ENCODE assay signal across 16 cellular contexts in genomic region chr2:9087151-9087681, GRCh38.
A peak's percentile ranks its signal among the peaks of the same experiment; 100 is the strongest.
DNase-seq lines count a peak whose midpoint lies in the region; ATAC-seq and TF ChIP-seq lines count a peak whose summit lies in the region.
"Had no signal": no experiment of that assay in that cellular context is flagged by ENCODE, and none has a peak within 500 bp of the region (broad histone marks: within the 10 kb centered on the region; RNA-seq: fewer than 3 reads in every experiment).

No MANE protein-coding gene starts in this region.

- no peak overlapping the region for H3K4me3 Mint-ChIP-seq in MCF 10A (ENCODE audit: unreplicated experiment)
- H3K4me3 Mint-ChIP-seq: activated CD8-positive, alpha-beta T cell treated with anti-CD3 and anti-CD28 coated beads for 36 hours; activated T-cell treated with anti-CD3 and anti-CD28 coated beads, Interleukin-2, amount 50 U/mL, for 72 hours had no signal

- DNase-seq in mammary epithelial cell (no peak), MCF 10A (ENCODE audit: unreplicated experiment) (no peak), SW480 (ENCODE audit: low spot score) (peak; percentile 63), fibroblast of villous mesenchyme (ENCODE audit: low read depth) (peak; percentile 30), GM13977 (ENCODE audit: low spot score) (no peak), COR-L47 (lab: John Stamatoyannopoulos, UW) (no peak)
- DNase-seq: 8988T; activated CD8-positive, alpha-beta T cell treated with anti-CD3 and anti-CD28 coated beads for 36 hours; activated T-cell treated with anti-CD3 and anti-CD28 coated beads, Interleukin-2, amount 50 U/mL, for 72 hours; KG1; mesendoderm; NCI-H1694; NCI-H446 treated with DMSO at 0.1 percent for 48 hours; thyroid gland had no signal

- H3K4me1 ChIP-seq in mammary epithelial cell (ENCODE audit: insufficient read depth, low read length): peaks cover 11% of the 10 kb centered on the region
- H3K4me1 ChIP-seq: thyroid gland had no signal

- H4K20me1 ChIP-seq in mammary epithelial cell (ENCODE audit: insufficient read depth, low read length): no peaks in the 10 kb centered on the region

- TF ChIP-seq CTCF in mammary epithelial cell (conservative IDR thresholded peaks at IDR 0.05 in 1 of 2, IDR thresholded peaks at IDR 0.05 in 1 of 2; ENCODE audit: extremely low read depth in 1 of 2, insufficient read depth in 1 of 2, low read depth in 1 of 2, low read length in 2 of 2) (no peak), MCF 10A (IDR thresholded peaks at IDR 0.05; ENCODE audit: unreplicated experiment) (no peak), fibroblast of villous mesenchyme (IDR thresholded peaks at IDR 0.05; ENCODE audit: insufficient read depth, low read depth, low read length) (no peak), GM13977 (IDR thresholded peaks at IDR 0.05; ENCODE audit: extremely low read depth, insufficient read depth, missing control alignments) (no peak)

- no peak overlapping the region for H3K27ac ChIP-seq in mammary epithelial cell (ENCODE audit: insufficient read depth, low read depth, low read length)
- H3K27ac ChIP-seq: thyroid gland had no signal

- POLR2A ChIA-PET in MCF 10A (lab: Yijun Ruan, JAX): interaction anchor here (1.3 kb wide), 1 partner anchor 84 kb away, joined by 4 read pairs; the partner anchor contains the start of gene MBOAT2

- H3K36me3 Mint-ChIP-seq in MCF 10A (ENCODE audit: insufficient read depth, unreplicated experiment): no peaks in the 10 kb centered on the region

- H3K4me2 ChIP-seq in mammary epithelial cell (ENCODE audit: insufficient read depth, low read depth, low read length): no peak overlapping the region

- H3K27me3 ChIP-seq in mammary epithelial cell (ENCODE audit: insufficient read depth, low read length): no peaks in the 10 kb centered on the region
- H3K27me3 ChIP-seq: thyroid gland had no signal

- H3K79me2 ChIP-seq in mammary epithelial cell (ENCODE audit: insufficient read depth, low read length): no peaks in the 10 kb centered on the region

- peak overlapping the region; percentile 90 for H2AFZ ChIP-seq in mammary epithelial cell (ENCODE audit: low read depth, low read length)

- no peaks in the 10 kb centered on the region for H3K9me3 Mint-ChIP-seq in MCF 10A (ENCODE audit: unreplicated experiment)

- WGBS in mammary epithelial cell (ENCODE audit: low coverage, missing lambda C conversion rate): 24% methylated on average over 5 of the region's 5 CpGs

- no peaks in the 10 kb centered on the region for H3K36me3 ChIP-seq in mammary epithelial cell (ENCODE audit: insufficient read depth, low read length)
- H3K36me3 ChIP-seq: thyroid gland had no signal

- intact Hi-C loops in mammary epithelial cell (cut with micrococcal nuclease): no loop called here
- intact Hi-C loops in MCF 10A (cut with micrococcal nuclease): no loop called here

- CTCF ChIA-PET in mammary epithelial cell (lab: Charles Lee; ENCODE audit: low non-redundant PET): no interaction called here
- CTCF ChIA-PET in MCF 10A (lab: Yijun Ruan, JAX): no interaction called here

- dilution Hi-C loops in mammary epithelial cell (cut with HindIII; ENCODE audit: low sequenced_read_pairs): no loop called here

- in situ Hi-C loops in mammary epithelial cell (cut with MboI; ENCODE audit: low sequenced_read_pairs in 2 of 2): no loop called here
- in situ Hi-C loops in GM13977 (cut with MboI; ENCODE audit: low pct_unique_long_range_greater_than_20kb, low sequenced_read_pairs, unreplicated experiment): no loop called here

- H3K4me1 Mint-ChIP-seq in MCF 10A (ENCODE audit: insufficient read depth, unreplicated experiment): peaks cover 7% of the 10 kb centered on the region

- no peaks in the 10 kb centered on the region for H3K9me3 ChIP-seq in mammary epithelial cell (replicated peaks; ENCODE audit: insufficient read depth, low read length)
- H3K9me3 ChIP-seq: thyroid gland had no signal

- H3K27me3 Mint-ChIP-seq in MCF 10A (ENCODE audit: insufficient read depth, unreplicated experiment): no peaks in the 10 kb centered on the region
- H3K27me3 Mint-ChIP-seq: activated CD8-positive, alpha-beta T cell treated with anti-CD3 and anti-CD28 coated beads for 36 hours had no signal

- H3K9ac ChIP-seq in mammary epithelial cell (ENCODE audit: insufficient read depth, low read length): no peak overlapping the region

- H3K27ac Mint-ChIP-seq in MCF 10A (ENCODE audit: low read depth, unreplicated experiment): no peak overlapping the region
- H3K27ac Mint-ChIP-seq: activated CD8-positive, alpha-beta T cell treated with anti-CD3 and anti-CD28 coated beads for 36 hours; activated T-cell treated with anti-CD3 and anti-CD28 coated beads, Interleukin-2, amount 50 U/mL, for 72 hours had no signal

- H3K4me3 ChIP-seq in mammary epithelial cell (replicated peaks in 1 of 3; ENCODE audit: insufficient read depth in 1 of 3, low read depth in 2 of 3, low read length in 3 of 3) (no peak overlapping the region), fibroblast of villous mesenchyme (ENCODE audit: low read depth, low read length) (no peak overlapping the region)
- H3K4me3 ChIP-seq: thyroid gland had no signal

- ATAC-seq in HG02938 (IDR thresholded peaks at IDR 0.05; ENCODE audit: unreplicated experiment) (no peak), HG03342 (IDR thresholded peaks at IDR 0.05; ENCODE audit: unreplicated experiment) (no peak)
- ATAC-seq: activated CD8-positive, alpha-beta T cell treated with anti-CD3 and anti-CD28 coated beads for 36 hours; activated T-cell treated with anti-CD3 and anti-CD28 coated beads, Interleukin-2, amount 50 U/mL, for 72 hours had no signal

- BruUV-seq in mammary epithelial cell (replicated peaks; lab: Mats Ljungman, UMichigan) (no TSS peak), MCF 10A (replicated peaks; lab: Mats Ljungman, UMichigan) (no TSS peak)

Comparison
In these comparisons a context has a peak if more than half of its experiments do, and no peak if none do; other contexts are left out.
1. DNase-seq: peak in SW480 (single experiment) and fibroblast of villous mesenchyme (single experiment); none in mammary epithelial cell (single experiment), MCF 10A (single experiment), GM13977 (single experiment) and COR-L47 (single experiment).